22 cellular contexts compared by ENCODE assay signal in the genomic region with DNA sequence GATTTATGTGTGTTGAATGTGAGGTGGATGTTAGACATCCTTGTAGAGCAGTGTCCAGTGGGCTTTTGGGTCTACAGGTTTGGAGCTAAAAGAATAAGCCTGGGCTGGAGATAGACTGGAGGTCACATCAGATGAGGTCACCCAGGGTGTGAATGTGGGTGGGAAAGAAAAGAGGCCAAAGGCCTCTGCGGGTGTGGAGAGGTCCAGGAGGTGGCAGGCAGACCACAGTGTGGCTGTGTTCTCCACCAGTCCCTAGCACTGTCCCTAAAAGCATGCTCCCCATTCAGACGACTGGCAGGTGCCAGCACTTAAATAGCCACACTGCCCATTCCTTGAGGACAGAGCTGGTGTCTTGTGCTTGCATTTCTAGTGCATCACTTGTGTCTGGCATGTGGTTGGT. TPM values are rescaled to one million over a fixed set of nuclear protein-coding genes. Genes with fewer than 3 reads are reported as not detected.
DNase-seq lines count a peak whose midpoint lies in the region; ATAC-seq and TF ChIP-seq lines count a peak whose summit lies in the region.
"Had no signal": no experiment of that assay in that cellular context is flagged by ENCODE, and none has a peak within 500 bp of the region (broad histone marks: within the 10 kb centered on the region; RNA-seq: fewer than 3 reads in every experiment).

No MANE protein-coding gene starts in this region.

- H3K4me1 ChIP-seq in BLaER1 treated with 17β-estradiol and CSF1 and Interleukin-3, amounts not matched to agents 10 nM and 100 nM, result peaks cover 20 to 38% (median 27%) of the 10 kb centered on the region in 10 experiments
- H3K4me1 ChIP-seq in Peyer's patch, result peaks cover 0 to 35% (median 4%) of the 10 kb centered on the region in 4 donors

- H3K9me3 Mint-ChIP-seq in IgD-negative memory B cell (no peaks in the 10 kb centered on the region), brain (peaks cover 0 to 6% (median 3%) of the 10 kb centered on the region in 5 experiments)
- H3K9me3 Mint-ChIP-seq in natural killer cell treated with Interleukin-12 subunit alpha and Interleukin-12 subunit beta and Interleukin-15 and Interleukin-18, amount 100 ng/mL, for 72 hours, result no peaks in the 10 kb centered on the region
- H3K9me3 Mint-ChIP-seq: neural progenitor cell had no signal

- H3K27ac Mint-ChIP-seq in IgD-negative memory B cell, result peak overlapping the region in 2 of 3 donors; percentile 31 to 71
- peak overlapping the region in 4 of 5 experiments; percentile 28 to 79 (median 62) for H3K27ac Mint-ChIP-seq in brain
- H3K27ac Mint-ChIP-seq in natural killer cell treated with Interleukin-12 subunit alpha and Interleukin-12 subunit beta and Interleukin-15 and Interleukin-18, amount 100 ng/mL, for 72 hours, result peak overlapping the region in 1 of 2 donors; percentile 73
- H3K27ac Mint-ChIP-seq: neural progenitor cell had no signal

- H3K4me1 Mint-ChIP-seq in IgD-negative memory B cell, result peaks cover 11 to 38% (median 27%) of the 10 kb centered on the region in 3 donors
- H3K4me1 Mint-ChIP-seq in brain, result peaks cover 60% of the 10 kb centered on the region
- H3K4me1 Mint-ChIP-seq in natural killer cell treated with Interleukin-12 subunit alpha and Interleukin-12 subunit beta and Interleukin-15 and Interleukin-18, amount 100 ng/mL, for 72 hours (ENCODE audit: low read depth in 2 of 2), result peaks cover 42 to 51% of the 10 kb centered on the region in 2 donors

- H3K4me3 Mint-ChIP-seq in IgD-negative memory B cell, result peak overlapping the region in 2 of 4 donors; percentile 55 to 91
- H3K4me3 Mint-ChIP-seq in brain, result peak overlapping the region in 4 of 5 experiments; percentile 50 to 81 (median 62)
- peak overlapping the region; percentile 11 for H3K4me3 Mint-ChIP-seq in natural killer cell treated with Interleukin-12 subunit alpha and Interleukin-12 subunit beta and Interleukin-15 and Interleukin-18, amount 100 ng/mL, for 72 hours
- H3K4me3 Mint-ChIP-seq: neural progenitor cell had no signal

- H3K36me3 Mint-ChIP-seq in IgD-negative memory B cell, result peaks cover 4% of the 10 kb centered on the region
- H3K36me3 Mint-ChIP-seq in brain, result peaks cover 36% of the 10 kb centered on the region
- H3K36me3 Mint-ChIP-seq in natural killer cell treated with Interleukin-12 subunit alpha and Interleukin-12 subunit beta and Interleukin-15 and Interleukin-18, amount 100 ng/mL, for 72 hours, result peaks cover 6% of the 10 kb centered on the region

- TF ChIP-seq CTCF in brain (conservative IDR thresholded peaks at IDR 0.05) (no peak), Peyer's patch (IDR thresholded peaks at IDR 0.05) (no peak)

- no peak for TF ChIP-seq POLR2A in Peyer's patch (IDR thresholded peaks at IDR 0.05)

- DNase-seq in natural killer cell treated with Interleukin-12 subunit alpha and Interleukin-12 subunit beta and Interleukin-15 and Interleukin-18, amount 100 ng/mL, for 72 hours (ENCODE audit: low spot score), result no peak
- DNase-seq in NCI-H2107 treated with DMSO at 0.1 percent for 48 hours (lab: John Stamatoyannopoulos, UW; ENCODE audit: unreplicated experiment) (no peak), Peyer's patch (no peak)
- no peak for DNase-seq in stimulated activated CD4-positive, alpha-beta T cell treated with anti-CD3 and anti-CD28 coated beads, Interleukin-1b, Interleukin-23, amount 100 ng/mL, for 48 hours
- DNase-seq in activated CD4-positive, alpha-beta T cell treated with anti-CD3 and anti-CD28 coated beads for 48 hours, result no peak
- DNase-seq: activated CD8-positive, alpha-beta memory T cell treated with anti-CD3 and anti-CD28 coated beads for 24 hours; DND-41; dorsolateral prefrontal cortex; foreskin melanocyte; hypothalamus; Karpas-422; NCI-H526 treated with DMSO at 0.1 percent for 48 hours; SHP77 treated with DMSO at 0.1 percent for 48 hours; stimulated activated CD4-positive, alpha-beta T cell treated with anti-CD3 and anti-CD28 coated beads, Interleukin-4, amount 100 ng/mL, for 4 hours had no signal

- peaks cover 8 to 19% (median 14%) of the 10 kb centered on the region in 11 experiments; a peak in 21 of 22 replicates for H3K9me3 ChIP-seq in BLaER1 treated with 17β-estradiol and CSF1 and Interleukin-3, amounts not matched to agents 10 nM and 100 nM (replicated peaks in 1 of 11)
- H3K9me3 ChIP-seq in Peyer's patch, result no peaks in the 10 kb centered on the region
- H3K9me3 ChIP-seq: vagina had no signal

- no peak overlapping the region; a peak in 1 of 22 replicates for H3K27ac ChIP-seq in BLaER1 treated with 17β-estradiol and CSF1 and Interleukin-3, amounts not matched to agents 10 nM and 100 nM
- H3K27ac ChIP-seq in Peyer's patch, result no peak overlapping the region
- H3K27ac ChIP-seq: cardiac muscle cell, dorsolateral prefrontal cortex, neural progenitor cell, vagina, VCaP had no signal

- H4K20me1 ChIP-seq in BLaER1 treated with 17β-estradiol and CSF1 and Interleukin-3, amounts not matched to agents 10 nM and 100 nM, result peaks cover 66 to 90% (median 83%) of the 10 kb centered on the region in 11 experiments

- no peaks in the 10 kb centered on the region for H3K27me3 ChIP-seq in BLaER1 treated with 17β-estradiol and CSF1 and Interleukin-3, amounts not matched to agents 10 nM and 100 nM
- no peaks in the 10 kb centered on the region for H3K27me3 ChIP-seq in Peyer's patch
- H3K27me3 ChIP-seq: cardiac muscle cell, dorsolateral prefrontal cortex, neural progenitor cell, vagina had no signal

- H3K9ac ChIP-seq in BLaER1 treated with 17β-estradiol and CSF1 and Interleukin-3, amounts not matched to agents 10 nM and 100 nM, result peak overlapping the region in 1 of 11 experiments; percentile 41; a peak in 1 of 22 replicates
- H3K9ac ChIP-seq: neural progenitor cell had no signal

- H3K27me3 Mint-ChIP-seq in IgD-negative memory B cell (no peaks in the 10 kb centered on the region), brain (no peaks in the 10 kb centered on the region)
- no peaks in the 10 kb centered on the region for H3K27me3 Mint-ChIP-seq in natural killer cell treated with Interleukin-12 subunit alpha and Interleukin-12 subunit beta and Interleukin-15 and Interleukin-18, amount 100 ng/mL, for 72 hours

- peak overlapping the region in 7 of 11 experiments; percentile 1 to 31 (median 21); a peak in 4 of 22 replicates for H3K4me2 ChIP-seq in BLaER1 treated with 17β-estradiol and CSF1 and Interleukin-3, amounts not matched to agents 10 nM and 100 nM
- H3K4me2 ChIP-seq: neural progenitor cell, smooth muscle cell had no signal

- peaks cover 35 to 64% (median 61%) of the 10 kb centered on the region in 11 experiments for H3K36me3 ChIP-seq in BLaER1 treated with 17β-estradiol and CSF1 and Interleukin-3, amounts not matched to agents 10 nM and 100 nM
- peaks cover 0 to 8% (median 0%) of the 10 kb centered on the region in 3 donors for H3K36me3 ChIP-seq in Peyer's patch
- H3K36me3 ChIP-seq: cardiac muscle cell, neural progenitor cell, vagina had no signal

- no peak for ATAC-seq in natural killer cell treated with Interleukin-12 subunit alpha and Interleukin-12 subunit beta and Interleukin-15 and Interleukin-18, amount 100 ng/mL, for 72 hours

- no peak overlapping the region for H3K4me3 ChIP-seq in BLaER1 treated with 17β-estradiol and CSF1 and Interleukin-3, amounts not matched to agents 10 nM and 100 nM
- no peak overlapping the region for H3K4me3 ChIP-seq in Peyer's patch
- H3K4me3 ChIP-seq: cardiac muscle cell, dorsolateral prefrontal cortex, neural progenitor cell, smooth muscle cell, vagina had no signal

RNA-seq across cellular contexts. Expression of a gene that starts 4.1 kb away (rescaled TPM):
- polyA plus RNA-seq in IgD-negative memory B cell, result 59.3 TPM
- polyA plus RNA-seq in brain (ENCODE audit: insufficient read depth, low read depth, low replicate concordance), result 42.6 TPM
- 100 to 1,000 TPM in 1 of 2 donors, 10 to 100 TPM in 1; 96.2 to 127 TPM for total RNA-seq in natural killer cell treated with Interleukin-12 subunit alpha and Interleukin-12 subunit beta and Interleukin-15 and Interleukin-18, amount 100 ng/mL, for 72 hours
- 100 to 1,000 TPM; 133 to 272 (median 259) TPM for total RNA-seq in Peyer's patch

RNA-seq across cellular contexts. Expression of a gene that starts 4.7 kb away (rescaled TPM):
- 39.6 TPM for polyA plus RNA-seq in IgD-negative memory B cell
- polyA plus RNA-seq in brain (ENCODE audit: insufficient read depth, low read depth, low replicate concordance), result 109 TPM
- total RNA-seq in natural killer cell treated with Interleukin-12 subunit alpha and Interleukin-12 subunit beta and Interleukin-15 and Interleukin-18, amount 100 ng/mL, for 72 hours, result 10 to 100 TPM; 26.9 to 55.9 TPM
- 10 to 100 TPM; 46.4 to 90.0 (median 71.8) TPM for total RNA-seq in Peyer's patch

RNA-seq across cellular contexts. Expression of a gene that starts 45.0 kb away (rescaled TPM):
- polyA plus RNA-seq in IgD-negative memory B cell (40.5 TPM), brain (ENCODE audit: insufficient read depth, low read depth, low replicate concordance) (61.0 TPM)
- 100 to 1,000 TPM in 1 of 2 donors, 10 to 100 TPM in 1; 65.1 to 155 TPM for total RNA-seq in natural killer cell treated with Interleukin-12 subunit alpha and Interleukin-12 subunit beta and Interleukin-15 and Interleukin-18, amount 100 ng/mL, for 72 hours
- total RNA-seq in Peyer's patch, result 10 to 100 TPM; 14.2 to 23.9 (median 19.2) TPM
